In genomic region chr10:50260791-50261281, GRCh38 we compare ENCODE assay signal across 10 cellular contexts. TPM values are rescaled to one million over a fixed set of nuclear protein-coding genes. Genes with fewer than 3 reads are reported as not detected.
DNase-seq lines count a peak whose midpoint lies in the region; ATAC-seq lines count a peak whose summit lies in the region.
"Had no signal": no experiment of that assay in that cellular context is flagged by ENCODE, and none has a peak within 500 bp of the region (broad histone marks: within the 10 kb centered on the region; RNA-seq: fewer than 3 reads in every experiment).

No MANE protein-coding gene starts in this region.

- H2BK120ac ChIP-seq in mesendoderm (ENCODE audit: low read depth, low read length), result no peak overlapping the region

- no peak overlapping the region for H4K5ac ChIP-seq in mesendoderm (ENCODE audit: low read length)

- H3K27ac ChIP-seq in mesendoderm (ENCODE audit: low read depth, low read length), result no peak overlapping the region
- H3K27ac ChIP-seq: cardiac muscle cell had no signal

- H3K36me3 ChIP-seq in mesendoderm (ENCODE audit: control insufficient read depth, insufficient read depth, low read length), result no peaks in the 10 kb centered on the region
- H3K36me3 ChIP-seq: cardiac muscle cell had no signal

- H3K56ac ChIP-seq in mesendoderm (ENCODE audit: low read length), result no peak overlapping the region

- H2BK15ac ChIP-seq in mesendoderm (replicated peaks; ENCODE audit: low read depth), result no peak overlapping the region

- DNase-seq in NCI-H526 (lab: John Stamatoyannopoulos, UW), result peak; percentile 1 to 8
- DNase-seq in NCI-H526 treated with DMSO at 0.1 percent for 48 hours (lab: John Stamatoyannopoulos, UW), result no peak
- DNase-seq in M059J (ENCODE audit: low read depth), result peak; percentile 32
- peak; percentile 66 for DNase-seq in kidney tubule cell (ENCODE audit: low spot score)
- no peak for DNase-seq in mesendoderm
- DNase-seq in activated CD8-positive, alpha-beta memory T cell treated with anti-CD3 and anti-CD28 coated beads, Interleukin-2, amount 50 U/mL, for 4 hours, result no peak
- DNase-seq in NCI-H69 (lab: John Stamatoyannopoulos, UW), result no peak
- DNase-seq: NCI-H1436 had no signal

- H3K18ac ChIP-seq in mesendoderm (ENCODE audit: low read length), result no peak overlapping the region

- no peaks in the 10 kb centered on the region for H3K27me3 ChIP-seq in mesendoderm (ENCODE audit: insufficient read depth, low read length, poor library complexity)

- no peaks in the 10 kb centered on the region for H3K4me1 ChIP-seq in mesendoderm (ENCODE audit: control insufficient read depth, low read depth, low read length)

- no peak overlapping the region for H3K4me2 ChIP-seq in mesendoderm (ENCODE audit: low read length)

- H2AK5ac ChIP-seq in mesendoderm (ENCODE audit: low read length), result no peak overlapping the region

- H3K23ac ChIP-seq in mesendoderm (ENCODE audit: low read length), result no peak overlapping the region

- H3K79me1 ChIP-seq in mesendoderm (ENCODE audit: low read length), result no peaks in the 10 kb centered on the region

- no peak overlapping the region for H3K4me3 ChIP-seq in mesendoderm (ENCODE audit: low read length)
- H3K4me3 ChIP-seq: cardiac muscle cell had no signal

- ATAC-seq in HG02571 (IDR thresholded peaks at IDR 0.05; ENCODE audit: unreplicated experiment), result peak; percentile 98

- H2BK5ac ChIP-seq in mesendoderm (ENCODE audit: low read length), result no peak overlapping the region

- no peaks in the 10 kb centered on the region for H3K79me2 ChIP-seq in mesendoderm (ENCODE audit: control insufficient read depth, insufficient read depth, low read length)

- no CpG with 5 or more reads among the region's 2 CpGs for WGBS in mesendoderm (ENCODE audit: extremely low coverage, insufficient coverage, low lambda C conversion rate)

- no peak overlapping the region for H3K4ac ChIP-seq in mesendoderm (ENCODE audit: low read depth, low read length)

- no peak overlapping the region for H4K8ac ChIP-seq in mesendoderm (ENCODE audit: low read depth, low read length)

- H3K9ac ChIP-seq in mesendoderm (ENCODE audit: low read length), result no peak overlapping the region

RNA-seq across cellular contexts. Expression of gene ASAH2, which starts 9.5 kb away (rescaled TPM):
- total RNA-seq in M059J (2014; rRNA removed; shearing (Covaris generic)), result 1.9 and 6.5 TPM in 2 replicates
- polyA plus RNA-seq in mesendoderm (2013, experiment 1 of 2), result 3.5 TPM
- 3.7 TPM for polyA plus RNA-seq in mesendoderm (2013, experiment 2 of 2)

Comparison
In these comparisons a context has a peak if more than half of its experiments do, and no peak if none do; other contexts are left out.
1. DNase-seq: peak in NCI-H526 (2 of 2), M059J (single experiment) and kidney tubule cell (single experiment); none in NCI-H526 treated with DMSO at 0.1 percent for 48 hours (single experiment), mesendoderm (single experiment), activated CD8-positive, alpha-beta memory T cell treated with anti-CD3 and anti-CD28 coated beads, Interleukin-2, amount 50 U/mL, for 4 hours (single experiment) and NCI-H69 (single experiment).